ENCODE assay signal across 1 cellular context in the genomic region with DNA sequence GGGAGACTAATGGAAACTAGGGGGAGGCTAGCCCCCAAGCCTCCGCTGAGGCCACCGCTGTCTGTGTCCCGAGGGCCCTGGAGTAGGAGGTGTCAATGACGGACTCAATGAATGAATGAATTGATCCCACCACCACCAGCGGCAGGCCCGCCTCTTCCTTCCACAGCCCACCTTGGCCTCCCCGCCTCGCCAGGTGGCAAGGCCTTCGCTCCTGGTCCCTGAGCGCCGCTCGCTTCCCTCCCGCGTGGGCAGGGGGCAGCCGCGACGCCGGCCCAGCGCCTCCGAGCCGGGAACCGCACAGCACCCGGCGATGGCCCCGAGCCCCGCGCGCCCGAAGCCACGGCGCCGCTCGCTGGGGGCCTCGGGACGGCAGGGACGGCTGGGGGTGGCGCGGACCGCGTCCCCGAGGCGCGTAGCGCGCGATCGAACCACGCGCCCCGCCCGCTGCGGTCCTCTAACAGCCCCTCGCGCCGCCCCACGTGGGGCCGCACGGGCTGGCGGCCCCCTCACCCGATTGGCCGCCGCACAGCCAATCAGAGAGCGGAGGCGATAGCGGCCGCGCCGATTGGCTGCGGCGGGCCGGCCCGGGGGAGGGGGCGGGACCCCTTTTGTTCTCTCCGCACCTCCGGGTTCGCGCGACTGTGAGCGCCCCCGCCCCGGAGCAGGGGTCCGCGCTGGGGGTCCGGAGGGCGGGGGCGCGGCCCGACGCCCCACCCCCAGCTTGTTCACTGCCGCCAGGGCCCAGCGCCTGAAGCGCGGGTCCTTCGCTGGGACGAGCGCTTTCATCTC.
TF ChIP-seq lines count a peak whose summit lies in the region.

No MANE protein-coding gene starts in this region.

TF ChIP-seq in H1, 55 proteins besides CTCF, POLR2A, EP300 and RAD21:
- no peak for TF ChIP-seq SAP30 (IDR thresholded peaks at IDR 0.05; ENCODE audit: insufficient read depth, insufficient replicate concordance, low read length)
- peak; percentile 93 for TF ChIP-seq KDM4A (IDR thresholded peaks at IDR 0.05; ENCODE audit: low read depth, low read length, severe bottlenecking)
- TF ChIP-seq EGR1 (IDR thresholded peaks at IDR 0.05; ENCODE audit: borderline replicate concordance, low read depth, low read length) = peak; percentile 12; the same call in 1 of the 2 replicates
- TF ChIP-seq, protein P1, sequence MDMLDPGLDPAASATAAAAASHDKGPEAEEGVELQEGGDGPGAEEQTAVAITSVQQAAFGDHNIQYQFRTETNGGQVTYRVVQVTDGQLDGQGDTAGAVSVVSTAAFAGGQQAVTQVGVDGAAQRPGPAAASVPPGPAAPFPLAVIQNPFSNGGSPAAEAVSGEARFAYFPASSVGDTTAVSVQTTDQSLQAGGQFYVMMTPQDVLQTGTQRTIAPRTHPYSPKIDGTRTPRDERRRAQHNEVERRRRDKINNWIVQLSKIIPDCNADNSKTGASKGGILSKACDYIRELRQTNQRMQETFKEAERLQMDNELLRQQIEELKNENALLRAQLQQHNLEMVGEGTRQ (IDR thresholded peaks at IDR 0.05; ENCODE audit: low read length) = peak; percentile 38
- TF ChIP-seq PHF8 (conservative IDR thresholded peaks at IDR 0.05; ENCODE audit: low read depth, low read length) = peak; percentile 30; the same call in 1 of the 2 replicates
- TF ChIP-seq TAF1 (IDR thresholded peaks at IDR 0.05; ENCODE audit: low read depth, low read length) = no peak
- TF ChIP-seq MAX (IDR thresholded peaks at IDR 0.05) = peak; percentile 96
- TF ChIP-seq RBBP5 (IDR thresholded peaks at IDR 0.05; ENCODE audit: borderline replicate concordance, low read depth, low read length) = 0 out of 2 replicates have a peak, but pooled peaks have one; percentile 13
- peak; percentile 11; the same call in 1 of the 2 replicates for TF ChIP-seq SP2 (IDR thresholded peaks at IDR 0.05; ENCODE audit: low read length)
- 0 out of 2 replicates have a peak, but pooled peaks have one; percentile 12 for TF ChIP-seq GABPA (IDR thresholded peaks at IDR 0.05; ENCODE audit: borderline replicate concordance, insufficient read depth, low read length)
- TF ChIP-seq RFX5 (IDR thresholded peaks at IDR 0.05; ENCODE audit: borderline replicate concordance, low read depth, low read length) = no peak
- TF ChIP-seq RNF2 (IDR thresholded peaks at IDR 0.05; ENCODE audit: borderline replicate concordance, low read depth, low read length, missing control alignments, poor library complexity, severe bottlenecking) = peak; percentile 31
- no peak for TF ChIP-seq BACH1 (IDR thresholded peaks at IDR 0.05; ENCODE audit: low read length)
- TF ChIP-seq CHD2 (IDR thresholded peaks at IDR 0.05; ENCODE audit: low read length) = peak; percentile 70
- TF ChIP-seq SRF (IDR thresholded peaks at IDR 0.05; ENCODE audit: low read depth, low read length) = no peak
- TF ChIP-seq, protein P2, sequence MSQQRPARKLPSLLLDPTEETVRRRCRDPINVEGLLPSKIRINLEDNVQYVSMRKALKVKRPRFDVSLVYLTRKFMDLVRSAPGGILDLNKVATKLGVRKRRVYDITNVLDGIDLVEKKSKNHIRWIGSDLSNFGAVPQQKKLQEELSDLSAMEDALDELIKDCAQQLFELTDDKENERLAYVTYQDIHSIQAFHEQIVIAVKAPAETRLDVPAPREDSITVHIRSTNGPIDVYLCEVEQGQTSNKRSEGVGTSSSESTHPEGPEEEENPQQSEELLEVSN (IDR thresholded peaks at IDR 0.05) = peak; percentile 76
- TF ChIP-seq SP1 (IDR thresholded peaks at IDR 0.05; ENCODE audit: low read depth, low read length) = peak; percentile 70; the same call in 1 of the 2 replicates
